In genomic region chr1:207579436-207579799, GRCh38 we compare ENCODE assay signal across 8 cellular contexts.
DNase-seq lines count a peak whose midpoint lies in the region; ATAC-seq and TF ChIP-seq lines count a peak whose summit lies in the region.

No MANE protein-coding gene starts in this region.

- H3K4me1 ChIP-seq in adrenal gland (replicated peaks in 1 of 2) (no peaks in the 10 kb centered on the region), iPS DF 6.9 (ENCODE audit: control insufficient read depth, insufficient read depth, low read length) (no peaks in the 10 kb centered on the region; the same call in 1 of the 2 replicates), spleen (peaks cover 0 to 4% (median 0%) of the 10 kb centered on the region in 6 donors)

- DNase-seq in Caki2 (ENCODE audit: low read depth) (peak; percentile 65), NCI-H774 (lab: John Stamatoyannopoulos, UW) (peak; percentile 34), adrenal gland (peak; percentile 56 to 84 (median 62)), iPS DF 6.9 (ENCODE audit: low read depth, low spot score) (peak; percentile 82), spleen (no peak)

- in situ Hi-C loops in Caki2 (cut with HindIII; ENCODE audit: low pct_unique_long_range_greater_than_20kb, low sequenced_read_pairs), result no loop called here

- H3K9me3 ChIP-seq in adrenal gland (replicated peaks in 1 of 3) (no peaks in the 10 kb centered on the region), iPS DF 6.9 (ENCODE audit: control insufficient read depth, insufficient read depth, low read length) (no peaks in the 10 kb centered on the region), spleen (no peaks in the 10 kb centered on the region)

- TF ChIP-seq CTCF in adrenal gland (IDR thresholded peaks at IDR 0.05), result peak; percentile 40 to 66 (median 62)
- TF ChIP-seq CTCF in spleen (IDR thresholded peaks at IDR 0.05 in 8 of 11, conservative IDR thresholded peaks at IDR 0.05 in 3 of 11), result peak in 8 of 11 experiments; percentile 17 to 60 (median 42)

- intact Hi-C loops in adrenal gland (cut with DNase I), result no loop called here
- intact Hi-C loops in spleen (cut with DNase I; ENCODE audit: low total_unique reads), result no loop called here

- H3K27ac ChIP-seq in adrenal gland (no peak overlapping the region), iPS DF 6.9 (ENCODE audit: low read length) (no peak overlapping the region), spleen (no peak overlapping the region)

- H3K27me3 ChIP-seq in adrenal gland (no peaks in the 10 kb centered on the region), iPS DF 6.9 (ENCODE audit: control insufficient read depth, insufficient read depth, low read length) (no peaks in the 10 kb centered on the region), spleen (replicated peaks in 1 of 7) (no peaks in the 10 kb centered on the region)

- H3K36me3 ChIP-seq in adrenal gland (replicated peaks in 1 of 2), result no peaks in the 10 kb centered on the region
- no peaks in the 10 kb centered on the region for H3K36me3 ChIP-seq in iPS DF 6.9 (ENCODE audit: control insufficient read depth, insufficient read depth, low read length)
- H3K36me3 ChIP-seq in spleen, result peaks cover 0 to 100% (median 26%) of the 10 kb centered on the region in 6 donors

- ATAC-seq in GM19023 (IDR thresholded peaks at IDR 0.05; ENCODE audit: unreplicated experiment) (peak; percentile 90), HG03342 (IDR thresholded peaks at IDR 0.05; ENCODE audit: unreplicated experiment) (peak; percentile 95), HG03039 (IDR thresholded peaks at IDR 0.05; ENCODE audit: unreplicated experiment) (no peak)

- TF ChIP-seq POLR2A in adrenal gland (IDR thresholded peaks at IDR 0.05) (no peak), spleen (IDR thresholded peaks at IDR 0.05) (no peak)

- WGBS in adrenal gland, 4 donors, result 2 to 10% (median 7%) methylated on average over 4 of the region's 4 CpGs
- WGBS in iPS DF 6.9 (ENCODE audit: insufficient coverage, insufficient read length), result no CpG with 5 or more reads among the region's 4 CpGs
- 11 to 27% (median 16%) methylated on average over 4 of the region's 4 CpGs for WGBS in spleen, 5 donors

- H3K4me3 ChIP-seq in adrenal gland (no peak overlapping the region), iPS DF 6.9 (ENCODE audit: low read length) (no peak overlapping the region), spleen (no peak overlapping the region)
